Comparison of ENCODE assay signal across 16 cellular contexts in the genomic region with DNA sequence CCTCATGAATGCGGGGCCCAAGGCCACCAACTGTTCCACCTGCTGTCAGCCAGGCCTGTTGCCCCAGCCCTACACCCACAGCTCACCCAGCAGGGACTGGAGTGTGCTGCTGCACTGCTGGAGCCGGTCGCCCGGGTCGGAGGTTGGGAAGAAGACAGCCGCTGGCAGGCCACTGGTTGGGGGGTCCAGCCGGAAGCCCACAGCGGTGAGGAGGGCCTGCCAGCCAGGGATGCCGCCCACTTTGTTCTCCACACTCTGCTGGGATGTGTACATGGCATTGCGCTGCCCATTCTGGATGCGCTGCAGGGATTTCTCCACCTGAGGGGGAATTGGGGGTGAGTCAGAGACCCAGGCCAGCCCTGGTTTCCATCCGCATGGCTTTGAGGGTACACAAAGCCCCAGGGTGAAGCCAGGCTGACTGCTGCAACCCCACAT.
"Had no signal": no experiment of that assay in that cellular context is flagged by ENCODE, and none has a peak within 500 bp of the region (broad histone marks: within the 10 kb centered on the region; RNA-seq: fewer than 3 reads in every experiment).

No MANE protein-coding gene starts in this region.

- ATAC-seq: gastrocnemius medialis; mucosa of descending colon; naive thymus-derived CD8-positive, alpha-beta T cell; T-helper 17 cell had no signal

- H3K36me3 ChIP-seq: cardiac muscle cell, gastrocnemius medialis, prostate gland had no signal

- DNase-seq: activated B cell treated with CpG ODN at 0.5 μM for 24 hours; activated CD4-positive, alpha-beta T cell treated with anti-CD3 and anti-CD28 coated beads, Interleukin-2, amount 50 U/mL, for 1 hour; activated T-cell treated with anti-CD3 and anti-CD28 coated beads, Interleukin-2, amount 50 U/mL, for 1 hour; effector memory CD4-positive, alpha-beta T cell; gastrocnemius medialis; mucosa of descending colon; nucleus accumbens; stimulated activated CD4-positive, alpha-beta T cell treated with anti-CD3 and anti-CD28 coated beads, Interleukin-2, amount 100 ng/mL, for 48 hours; stimulated activated naive CD4-positive, alpha-beta T cell treated with Interleukin-2 at 50 U/mL for 16 hours; T-helper 17 cell had no signal

- FAIRE-seq: TTC549 had no signal

- H2AFZ ChIP-seq: hepatocyte had no signal

- H3K4me3 ChIP-seq: cardiac muscle cell, gastrocnemius medialis, hepatocyte, mucosa of descending colon, prostate gland had no signal

- H3K4me1 ChIP-seq: prostate gland had no signal

- H3K27me3 ChIP-seq: cardiac muscle cell, gastrocnemius medialis, hepatocyte had no signal

- H3K9me3 ChIP-seq: gastrocnemius medialis, mucosa of descending colon, prostate gland had no signal

- H3K79me2 ChIP-seq: hepatocyte had no signal

- H3K4me2 ChIP-seq: hepatocyte had no signal

- H3K27ac ChIP-seq: cardiac muscle cell, epithelial cell of prostate, gastrocnemius medialis, hepatocyte, prostate gland had no signal
